ENCODE assay signal across 9 cellular contexts in the genomic region with DNA sequence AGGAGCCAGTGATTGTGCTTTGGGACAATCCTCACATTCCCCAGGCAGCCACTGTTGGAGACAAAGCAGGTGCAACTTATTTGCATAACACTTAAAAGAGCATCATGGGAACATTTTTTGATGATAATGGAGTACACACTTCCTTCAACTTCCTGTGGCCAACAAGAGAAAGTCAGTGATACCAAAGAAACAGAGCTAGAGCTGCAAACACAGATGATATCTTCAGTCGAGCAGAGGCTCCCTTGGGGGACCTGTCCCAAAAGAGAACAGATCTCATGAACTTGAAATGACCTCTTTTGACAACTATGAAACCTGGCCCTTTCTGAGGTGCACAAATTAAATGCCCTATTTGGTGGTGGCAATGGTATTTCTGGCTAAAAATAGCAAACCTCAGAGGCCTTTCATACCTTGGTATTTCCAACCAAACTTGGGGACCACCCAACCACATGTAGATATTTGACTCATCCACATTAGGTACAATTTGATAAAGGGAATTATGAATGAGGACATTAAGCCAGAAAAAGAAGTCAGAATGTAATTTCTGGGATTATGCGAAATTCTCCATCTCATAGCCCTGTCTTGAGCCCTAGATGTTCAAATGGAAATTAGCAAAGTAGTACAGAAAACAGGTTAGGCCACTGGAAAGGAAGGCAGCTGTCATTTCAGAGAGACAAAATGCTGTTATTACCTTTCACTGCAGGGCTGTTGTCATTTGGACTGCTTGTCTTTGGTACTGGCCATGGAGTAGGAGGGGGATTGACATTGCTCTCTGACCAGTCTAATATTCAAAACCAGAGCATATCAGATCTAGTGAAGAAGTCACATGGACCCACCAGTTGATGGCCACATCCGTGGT.
DNase-seq lines count a peak whose midpoint lies in the region; ATAC-seq and TF ChIP-seq lines count a peak whose summit lies in the region.
"Had no signal": no experiment of that assay in that cellular context is flagged by ENCODE, and none has a peak within 500 bp of the region (broad histone marks: within the 10 kb centered on the region; RNA-seq: fewer than 3 reads in every experiment).

No MANE protein-coding gene starts in this region.

- no peaks in the 10 kb centered on the region for H3K36me3 Mint-ChIP-seq in activated naive CD8-positive, alpha-beta T cell
- peaks cover 21% of the 10 kb centered on the region for H3K36me3 Mint-ChIP-seq in progenitor cell of endocrine pancreas (ENCODE audit: insufficient read depth)

- peak overlapping the region; percentile 77 for H3K27ac Mint-ChIP-seq in activated naive CD8-positive, alpha-beta T cell
- H3K27ac Mint-ChIP-seq in progenitor cell of endocrine pancreas: no peak overlapping the region

- H3K9me3 Mint-ChIP-seq in activated naive CD8-positive, alpha-beta T cell (ENCODE audit: low read depth): no peaks in the 10 kb centered on the region
- H3K9me3 Mint-ChIP-seq in progenitor cell of endocrine pancreas (ENCODE audit: low read depth): no peaks in the 10 kb centered on the region

- H3K4me1 Mint-ChIP-seq in activated naive CD8-positive, alpha-beta T cell (ENCODE audit: low read depth): peaks cover 39% of the 10 kb centered on the region
- H3K4me1 Mint-ChIP-seq in progenitor cell of endocrine pancreas (ENCODE audit: low read depth): no peaks in the 10 kb centered on the region
- H3K4me1 Mint-ChIP-seq: neural crest cell had no signal

- ATAC-seq in GM19463 (IDR thresholded peaks at IDR 0.05; ENCODE audit: unreplicated experiment) (peak; percentile 85), HG03108 (IDR thresholded peaks at IDR 0.05; ENCODE audit: unreplicated experiment) (peak; percentile 90)

- in situ Hi-C loops in GM13977 (cut with MboI; ENCODE audit: low pct_unique_long_range_greater_than_20kb, low sequenced_read_pairs, unreplicated experiment): no loop called here

- H3K4me3 Mint-ChIP-seq in activated naive CD8-positive, alpha-beta T cell: peak overlapping the region; percentile 12
- no peak overlapping the region for H3K4me3 Mint-ChIP-seq in progenitor cell of endocrine pancreas (ENCODE audit: low read depth)
- H3K4me3 Mint-ChIP-seq: neural crest cell had no signal

- DNase-seq in GM13977 (ENCODE audit: low spot score) (peak; percentile 68), progenitor cell of endocrine pancreas (ENCODE audit: low spot score, unreplicated experiment) (no peak), AML-193 (lab: John Stamatoyannopoulos, UW) (no peak), pons (ENCODE audit: low spot score) (no peak), glomerular visceral epithelial cell (ENCODE audit: extremely low spot score) (no peak)

- no peaks in the 10 kb centered on the region for H3K27me3 Mint-ChIP-seq in activated naive CD8-positive, alpha-beta T cell
- no peaks in the 10 kb centered on the region for H3K27me3 Mint-ChIP-seq in progenitor cell of endocrine pancreas

- TF ChIP-seq CTCF in GM13977 (IDR thresholded peaks at IDR 0.05; ENCODE audit: extremely low read depth, insufficient read depth, missing control alignments) (no peak), progenitor cell of endocrine pancreas (IDR thresholded peaks at IDR 0.05; ENCODE audit: unreplicated experiment) (no peak)
